Comparison of ENCODE assay signal across 8 cellular contexts in the genomic region with DNA sequence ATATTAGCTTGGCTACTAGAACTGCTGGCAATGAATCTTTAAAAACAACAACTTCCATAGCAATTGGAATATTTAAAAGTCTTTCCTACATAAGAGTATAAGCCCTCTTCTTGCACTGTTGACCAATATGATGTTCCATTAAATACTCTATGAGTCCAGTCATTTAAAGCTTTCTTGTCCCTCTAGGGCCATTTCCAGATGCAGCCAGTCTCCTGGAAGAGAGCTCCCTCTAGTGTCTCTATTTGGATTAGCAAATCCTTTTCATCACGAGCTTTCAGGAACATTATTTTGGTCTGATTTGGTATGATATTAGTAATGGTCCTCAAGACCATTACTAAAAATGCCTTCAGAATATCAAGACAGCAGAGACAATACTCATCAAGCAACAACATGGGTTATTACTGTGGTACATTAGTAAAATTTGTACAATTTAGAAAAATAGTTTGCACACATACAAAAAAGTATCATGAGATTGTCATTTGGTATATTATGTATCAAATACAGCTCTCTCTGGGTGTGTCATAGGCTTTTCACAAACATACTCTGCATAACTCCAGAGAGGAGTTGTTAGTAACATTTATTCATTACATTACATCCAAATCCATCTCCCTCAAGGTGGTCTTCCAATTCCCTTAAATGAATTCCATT.
A peak's percentile ranks its signal among the peaks of the same experiment; 100 is the strongest.
DNase-seq lines count a peak whose midpoint lies in the region; ATAC-seq and TF ChIP-seq lines count a peak whose summit lies in the region.

No MANE protein-coding gene starts in this region.

- in situ Hi-C loops in GM13976 (cut with MboI; ENCODE audit: low sequenced_read_pairs, unreplicated experiment) = loop anchor here (10.0 kb wide), 2 partner anchors 150 to 370 kb away; no protein-coding TSS in a partner anchor

- H3K36me3 ChIP-seq in mesendoderm (ENCODE audit: control insufficient read depth, insufficient read depth, low read length) = no peaks in the 10 kb centered on the region

- no peaks in the 10 kb centered on the region for H3K79me2 ChIP-seq in mesendoderm (ENCODE audit: control insufficient read depth, insufficient read depth, low read length)

- no peaks in the 10 kb centered on the region for H3K79me1 ChIP-seq in mesendoderm (ENCODE audit: low read length)

- TF ChIP-seq CTCF in GM13976 (IDR thresholded peaks at IDR 0.05; ENCODE audit: borderline replicate concordance, control extremely low read depth, extremely low read depth, insufficient read depth, missing control alignments) (peak; percentile 75), choroid plexus epithelial cell (conservative IDR thresholded peaks at IDR 0.05; ENCODE audit: low read depth, low read length) (peak; percentile 86)

- H2AK5ac ChIP-seq in mesendoderm (ENCODE audit: low read length) = no peak overlapping the region

- no peak overlapping the region for H3K4me2 ChIP-seq in mesendoderm (ENCODE audit: low read length)

- H3K27ac ChIP-seq in mesendoderm (ENCODE audit: low read depth, low read length) = no peak overlapping the region

- no peak overlapping the region for H3K9ac ChIP-seq in mesendoderm (ENCODE audit: low read length)

- H4K8ac ChIP-seq in mesendoderm (ENCODE audit: low read depth, low read length) = no peak overlapping the region

- no peak overlapping the region for H3K18ac ChIP-seq in mesendoderm (ENCODE audit: low read length)

- H2BK15ac ChIP-seq in mesendoderm (replicated peaks; ENCODE audit: low read depth) = no peak overlapping the region

- no CpG with 5 or more reads among the region's 1 CpG for WGBS in mesendoderm (ENCODE audit: extremely low coverage, insufficient coverage, low lambda C conversion rate)

- H3K56ac ChIP-seq in mesendoderm (ENCODE audit: low read length) = no peak overlapping the region

- ATAC-seq in GM18502 (IDR thresholded peaks at IDR 0.05; ENCODE audit: poor library complexity, unreplicated experiment) = no peak

- H3K4me1 ChIP-seq in mesendoderm (ENCODE audit: control insufficient read depth, low read depth, low read length) = no peaks in the 10 kb centered on the region

- H2BK120ac ChIP-seq in mesendoderm (ENCODE audit: low read depth, low read length) = no peak overlapping the region

- DNase-seq in AML-193 (lab: John Stamatoyannopoulos, UW) = peak; percentile 27 to 33
- DNase-seq in GM13976 (ENCODE audit: low spot score) = peak; percentile 42
- DNase-seq in NCI-H345 treated with DMSO at 0.1 percent for 48 hours (lab: John Stamatoyannopoulos, UW; ENCODE audit: unreplicated experiment) = peak; percentile 4
- DNase-seq in choroid plexus epithelial cell (ENCODE audit: low read depth) = peak; percentile 80
- peak; percentile 59 for DNase-seq in mesendoderm
- DNase-seq in amniotic stem cell (lab: John Stamatoyannopoulos, UW) = no peak
- DNase-seq in activated CD4-positive, alpha-beta T cell treated with anti-CD3 and anti-CD28 coated beads for 48 hours = no peak

- H3K27me3 ChIP-seq in mesendoderm (ENCODE audit: insufficient read depth, low read length, poor library complexity) = no peaks in the 10 kb centered on the region

- H3K4ac ChIP-seq in mesendoderm (ENCODE audit: low read depth, low read length) = no peak overlapping the region

- H3K23ac ChIP-seq in mesendoderm (ENCODE audit: low read length) = no peak overlapping the region

- no peak overlapping the region for H3K4me3 ChIP-seq in choroid plexus epithelial cell (ENCODE audit: low read depth, low read length)
- H3K4me3 ChIP-seq in mesendoderm (ENCODE audit: low read length) = no peak overlapping the region

- no peak overlapping the region for H4K5ac ChIP-seq in mesendoderm (ENCODE audit: low read length)

- H2BK5ac ChIP-seq in mesendoderm (ENCODE audit: low read length) = no peak overlapping the region

Comparison
In these comparisons a context has a peak if more than half of its experiments do, and no peak if none do; other contexts are left out.
1. DNase-seq: peak in AML-193 (2 of 2), GM13976 (single experiment), NCI-H345 treated with DMSO at 0.1 percent for 48 hours (single experiment), choroid plexus epithelial cell (single experiment) and mesendoderm (single experiment); none in amniotic stem cell (single experiment) and activated CD4-positive, alpha-beta T cell treated with anti-CD3 and anti-CD28 coated beads for 48 hours (single experiment).